23 cellular contexts compared by ENCODE assay signal in the genomic region with DNA sequence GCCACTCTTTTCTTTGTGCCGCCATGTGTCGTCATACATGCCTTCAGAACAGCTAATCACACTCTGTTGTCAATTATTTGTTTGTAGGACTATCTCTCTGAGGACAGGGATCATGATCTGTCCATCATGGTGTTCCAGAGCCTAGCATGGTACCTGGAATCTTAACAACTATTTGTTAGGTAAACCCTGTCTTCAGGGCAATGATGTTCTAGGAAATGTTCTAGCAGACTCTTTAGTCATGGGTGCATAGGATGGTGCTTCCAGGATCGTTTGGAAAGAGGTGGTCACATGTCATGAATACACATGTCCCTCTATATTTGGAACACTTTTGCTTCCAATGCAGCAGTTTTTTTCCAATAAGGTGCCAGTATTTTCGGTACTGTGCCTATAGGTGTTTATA. TPM values are rescaled to one million over a fixed set of nuclear protein-coding genes. Genes with fewer than 3 reads are reported as not detected.
DNase-seq lines count a peak whose midpoint lies in the region; ATAC-seq, FAIRE-seq and TF ChIP-seq lines count a peak whose summit lies in the region.
"Had no signal": no experiment of that assay in that cellular context is flagged by ENCODE, and none has a peak within 500 bp of the region (broad histone marks: within the 10 kb centered on the region; RNA-seq: fewer than 3 reads in every experiment).

No MANE protein-coding gene starts in this region.

- H3K9me3 Mint-ChIP-seq in activated CD4-positive, alpha-beta T cell treated with anti-CD3 and anti-CD28 coated beads, Interleukin-2, amount 10 ng/mL, durations not matched to agents 24 days and 14 days = peaks cover 18% of the 10 kb centered on the region
- H3K9me3 Mint-ChIP-seq in activated CD8-positive, alpha-beta T cell treated with anti-CD3 and anti-CD28 coated beads, Interleukin-2, amount 10 ng/mL, durations not matched to agents 7 days and 5 days (ENCODE audit: insufficient read depth) = peaks cover 11% of the 10 kb centered on the region
- no peaks in the 10 kb centered on the region for H3K9me3 Mint-ChIP-seq in natural killer cell
- H3K9me3 Mint-ChIP-seq: GM23338 had no signal

- H3K27ac Mint-ChIP-seq in activated CD4-positive, alpha-beta T cell treated with anti-CD3 and anti-CD28 coated beads, Interleukin-2, amount 10 ng/mL, durations not matched to agents 24 days and 14 days = peak overlapping the region; percentile 94
- peak overlapping the region; percentile 99 for H3K27ac Mint-ChIP-seq in activated CD8-positive, alpha-beta T cell treated with anti-CD3 and anti-CD28 coated beads, Interleukin-2, amount 10 ng/mL, durations not matched to agents 7 days and 5 days
- peak overlapping the region; percentile 91 to 94 for H3K27ac Mint-ChIP-seq in natural killer cell
- H3K27ac Mint-ChIP-seq: GM23338 had no signal

- no peak for DNase-seq in activated CD4-positive, alpha-beta T cell treated with anti-CD3 and anti-CD28 coated beads, Interleukin-2, amount 10 ng/mL, durations not matched to agents 24 days and 14 days
- DNase-seq in activated CD4-positive, alpha-beta T cell treated with anti-CD3 and anti-CD28 coated beads for 48 hours = no peak
- DNase-seq in D721Med (ENCODE audit: insufficient read length, low spot score) (no peak), natural killer cell (no peak), cerebellum (ENCODE audit: low spot score) (no peak)
- no peak for DNase-seq in activated CD8-positive, alpha-beta T cell treated with anti-CD3 and anti-CD28 coated beads, Interleukin-2, amount 10 ng/mL, durations not matched to agents 7 days and 5 days
- DNase-seq in effector CD8-positive, alpha-beta T cell (lab: John Stamatoyannopoulos, UW) = no peak
- DNase-seq: adrenal gland; AML-193; Caco-2; colonic mucosa; kidney; lower lobe of right lung; NCI-H1092 treated with DMSO at 0.1 percent for 48 hours; NCI-H1930; NCI-H2227 treated with DMSO at 0.1 percent for 48 hours; PC-9; psoas muscle; stimulated activated naive CD4-positive, alpha-beta T cell treated with Interleukin-2 at 50 U/mL for 16 hours; tibial artery had no signal

- POLR2A ChIA-PET in activated CD8-positive, alpha-beta T cell treated with anti-CD3 and anti-CD28 coated beads, Interleukin-2, amount 10 ng/mL, durations not matched to agents 7 days and 5 days (lab: Charles Lee) = interaction anchor here (1.3 to 2.8 kb wide), 2 partner anchors 21 to 211 kb away, joined by 6 to 46 read pairs; a partner anchor contains a TSS

- peaks cover 56% of the 10 kb centered on the region for H3K4me1 Mint-ChIP-seq in activated CD4-positive, alpha-beta T cell treated with anti-CD3 and anti-CD28 coated beads, Interleukin-2, amount 10 ng/mL, durations not matched to agents 24 days and 14 days
- H3K4me1 Mint-ChIP-seq in activated CD8-positive, alpha-beta T cell treated with anti-CD3 and anti-CD28 coated beads, Interleukin-2, amount 10 ng/mL, durations not matched to agents 7 days and 5 days (ENCODE audit: low read depth) = peaks cover 49% of the 10 kb centered on the region
- peaks cover 39 to 55% of the 10 kb centered on the region in 2 donors for H3K4me1 Mint-ChIP-seq in natural killer cell
- H3K4me1 Mint-ChIP-seq: GM23338 had no signal

- ATAC-seq in activated CD8-positive, alpha-beta T cell treated with anti-CD3 and anti-CD28 coated beads, Interleukin-2, amount 10 ng/mL, durations not matched to agents 7 days and 5 days = no peak
- ATAC-seq in natural killer cell = no peak
- no peak for ATAC-seq in HG02973 (IDR thresholded peaks at IDR 0.05; ENCODE audit: unreplicated experiment)
- ATAC-seq: GM23338, lower lobe of right lung, psoas muscle had no signal

- intact Hi-C loops in activated CD4-positive, alpha-beta T cell treated with anti-CD3 and anti-CD28 coated beads, Interleukin-2, amount 10 ng/mL, durations not matched to agents 24 days and 14 days (cut with micrococcal nuclease) = no loop called here
- intact Hi-C loops in natural killer cell (cut with micrococcal nuclease) = no loop called here

- H3K36me3 Mint-ChIP-seq in activated CD4-positive, alpha-beta T cell treated with anti-CD3 and anti-CD28 coated beads, Interleukin-2, amount 10 ng/mL, durations not matched to agents 24 days and 14 days (ENCODE audit: low read depth) = no peaks in the 10 kb centered on the region
- peaks cover 3% of the 10 kb centered on the region for H3K36me3 Mint-ChIP-seq in activated CD8-positive, alpha-beta T cell treated with anti-CD3 and anti-CD28 coated beads, Interleukin-2, amount 10 ng/mL, durations not matched to agents 7 days and 5 days (ENCODE audit: low read depth)
- H3K36me3 Mint-ChIP-seq in natural killer cell = peaks cover 7% of the 10 kb centered on the region

- peak overlapping the region; percentile 51 for H3K4me3 Mint-ChIP-seq in activated CD4-positive, alpha-beta T cell treated with anti-CD3 and anti-CD28 coated beads, Interleukin-2, amount 10 ng/mL, durations not matched to agents 24 days and 14 days
- no peak overlapping the region for H3K4me3 Mint-ChIP-seq in activated CD8-positive, alpha-beta T cell treated with anti-CD3 and anti-CD28 coated beads, Interleukin-2, amount 10 ng/mL, durations not matched to agents 7 days and 5 days
- H3K4me3 Mint-ChIP-seq in natural killer cell = no peak overlapping the region
- H3K4me3 Mint-ChIP-seq: GM23338 had no signal

- FAIRE-seq in D721Med (lab: Jason Lieb, UNC) = peak; percentile 46
- FAIRE-seq: endometrium, kidney had no signal

- peaks cover 2% of the 10 kb centered on the region for H3K27me3 Mint-ChIP-seq in activated CD4-positive, alpha-beta T cell treated with anti-CD3 and anti-CD28 coated beads, Interleukin-2, amount 10 ng/mL, durations not matched to agents 24 days and 14 days
- H3K27me3 Mint-ChIP-seq in activated CD8-positive, alpha-beta T cell treated with anti-CD3 and anti-CD28 coated beads, Interleukin-2, amount 10 ng/mL, durations not matched to agents 7 days and 5 days (ENCODE audit: low read depth) = no peaks in the 10 kb centered on the region
- no peaks in the 10 kb centered on the region for H3K27me3 Mint-ChIP-seq in natural killer cell (ENCODE audit: low read depth in 2 of 2)

- CTCF ChIA-PET in activated CD8-positive, alpha-beta T cell treated with anti-CD3 and anti-CD28 coated beads, Interleukin-2, amount 10 ng/mL, durations not matched to agents 7 days and 5 days (lab: Charles Lee) = interaction anchor here (1.3 to 3.6 kb wide), 6 partner anchors 12 to 106 kb away, joined by 4 to 44 read pairs (median 14); no protein-coding TSS in a partner anchor

- no peak for TF ChIP-seq CTCF in D721Med (IDR thresholded peaks at IDR 0.05; ENCODE audit: insufficient read depth, missing control alignments)
- TF ChIP-seq CTCF in natural killer cell (IDR thresholded peaks at IDR 0.05) = no peak

RNA-seq across cellular contexts. Expression of a gene that starts 18.2 kb away (rescaled TPM):
- 32.6 and 35.4 TPM in 2 replicates for total RNA-seq in activated CD4-positive, alpha-beta T cell treated with anti-CD3 and anti-CD28 coated beads, Interleukin-2, amount 10 ng/mL, durations not matched to agents 24 days and 14 days
- total RNA-seq in activated CD8-positive, alpha-beta T cell treated with anti-CD3 and anti-CD28 coated beads, Interleukin-2, amount 10 ng/mL, durations not matched to agents 7 days and 5 days = 10 to 100 TPM; 50.8 to 51.0 TPM
- total RNA-seq in natural killer cell = 10 to 100 TPM; 18.0 to 21.2 (median 19.4) TPM
- total RNA-seq in cerebellum = 1.00 TPM
